17 cellular contexts compared by ENCODE assay signal in genomic region chr18:58612239-58613055, GRCh38. TPM values are rescaled to one million over a fixed set of nuclear protein-coding genes. Genes with fewer than 3 reads are reported as not detected.
DNase-seq lines count a peak whose midpoint lies in the region; ATAC-seq, FAIRE-seq and TF ChIP-seq lines count a peak whose summit lies in the region.
"Had no signal": no experiment of that assay in that cellular context is flagged by ENCODE, and none has a peak within 500 bp of the region (broad histone marks: within the 10 kb centered on the region; RNA-seq: fewer than 3 reads in every experiment).

No MANE protein-coding gene starts in this region.

- H3K4me1 ChIP-seq in ascending aorta: no peaks in the 10 kb centered on the region
- H3K4me1 ChIP-seq: colonic mucosa, pancreas had no signal

- intact Hi-C loops in natural killer cell (cut with micrococcal nuclease): no loop called here
- intact Hi-C loops in sciatic nerve (cut with DNase I): no loop called here
- intact Hi-C loops in ascending aorta (cut with DNase I): no loop called here

- peaks cover 16 to 27% of the 10 kb centered on the region in 2 donors for H3K4me1 Mint-ChIP-seq in natural killer cell
- peaks cover 14 to 16% of the 10 kb centered on the region in 2 donors for H3K4me1 Mint-ChIP-seq in natural killer cell treated with Interleukin-12 subunit alpha and Interleukin-12 subunit beta and Interleukin-15 and Interleukin-18, amount 100 ng/mL, for 72 hours (ENCODE audit: low read depth in 2 of 2)

- no peak overlapping the region for H3K4me3 ChIP-seq in ascending aorta
- H3K4me3 ChIP-seq: colonic mucosa, pancreas, suprapubic skin had no signal

- TF ChIP-seq CTCF in natural killer cell (IDR thresholded peaks at IDR 0.05) (no peak), ascending aorta (IDR thresholded peaks at IDR 0.05) (no peak)

- no peaks in the 10 kb centered on the region for H3K27me3 Mint-ChIP-seq in natural killer cell (ENCODE audit: low read depth in 2 of 2)
- peaks cover 0 to 5% of the 10 kb centered on the region in 2 donors for H3K27me3 Mint-ChIP-seq in natural killer cell treated with Interleukin-12 subunit alpha and Interleukin-12 subunit beta and Interleukin-15 and Interleukin-18, amount 100 ng/mL, for 72 hours
- H3K27me3 Mint-ChIP-seq: memory B cell had no signal

- FAIRE-seq in HTR-8/SVneo (lab: Jason Lieb, UNC): no peak
- FAIRE-seq: pancreas had no signal

- H3K36me3 Mint-ChIP-seq in natural killer cell: no peaks in the 10 kb centered on the region
- no peaks in the 10 kb centered on the region for H3K36me3 Mint-ChIP-seq in natural killer cell treated with Interleukin-12 subunit alpha and Interleukin-12 subunit beta and Interleukin-15 and Interleukin-18, amount 100 ng/mL, for 72 hours
- H3K36me3 Mint-ChIP-seq: memory B cell had no signal

- H3K27ac Mint-ChIP-seq in natural killer cell: peak overlapping the region; percentile 4 to 10
- H3K27ac Mint-ChIP-seq in natural killer cell treated with Interleukin-12 subunit alpha and Interleukin-12 subunit beta and Interleukin-15 and Interleukin-18, amount 100 ng/mL, for 72 hours: no peak overlapping the region
- H3K27ac Mint-ChIP-seq: memory B cell had no signal

- H3K27ac ChIP-seq in ascending aorta: no peak overlapping the region
- H3K27ac ChIP-seq: colonic mucosa, pancreas, suprapubic skin had no signal

- no peaks in the 10 kb centered on the region for H3K9me3 Mint-ChIP-seq in natural killer cell
- H3K9me3 Mint-ChIP-seq in natural killer cell treated with Interleukin-12 subunit alpha and Interleukin-12 subunit beta and Interleukin-15 and Interleukin-18, amount 100 ng/mL, for 72 hours: no peaks in the 10 kb centered on the region
- H3K9me3 Mint-ChIP-seq: HFFc6, memory B cell had no signal

- no peaks in the 10 kb centered on the region for H3K27me3 ChIP-seq in ascending aorta
- H3K27me3 ChIP-seq: colonic mucosa, pancreas, suprapubic skin had no signal

- H3K9me3 ChIP-seq in ascending aorta: no peaks in the 10 kb centered on the region
- H3K9me3 ChIP-seq: colonic mucosa, pancreas, suprapubic skin had no signal

- H3K36me3 ChIP-seq in ascending aorta: no peaks in the 10 kb centered on the region
- H3K36me3 ChIP-seq: colonic mucosa, pancreas, suprapubic skin had no signal

- DNase-seq in natural killer cell (no peak), kidney tubule cell (ENCODE audit: low spot score) (peak; percentile 40), sciatic nerve (ENCODE audit: low spot score) (no peak), NK-92 (lab: John Stamatoyannopoulos, UW; ENCODE audit: unreplicated experiment) (no peak), ascending aorta (ENCODE audit: low spot score in 2 of 2) (no peak), HTR-8/SVneo (ENCODE audit: insufficient read length, low spot score) (no peak)
- no peak for DNase-seq in natural killer cell treated with Interleukin-12 subunit alpha and Interleukin-12 subunit beta and Interleukin-15 and Interleukin-18, amount 100 ng/mL, for 72 hours (ENCODE audit: low spot score)
- DNase-seq: activated CD4-positive, alpha-beta T cell treated with anti-CD3 and anti-CD28 coated beads for 1 hour; activated T-cell treated with anti-CD3 and anti-CD28 coated beads, Interleukin-2, amount 50 U/mL, for 1 hour; colonic mucosa; MV-4-11; pancreas; T-helper 2 cell had no signal

- ATAC-seq in natural killer cell: no peak
- ATAC-seq in natural killer cell treated with Interleukin-12 subunit alpha and Interleukin-12 subunit beta and Interleukin-15 and Interleukin-18, amount 100 ng/mL, for 72 hours: no peak
- ATAC-seq in SK-N-SH treated with all-trans-retinoic acid at 6 μM for 48 hours: peak; percentile 7; the same call in 2 of the 3 replicates
- no peak for ATAC-seq in sciatic nerve

- H3K4me3 Mint-ChIP-seq in natural killer cell: no peak overlapping the region
- no peak overlapping the region for H3K4me3 Mint-ChIP-seq in natural killer cell treated with Interleukin-12 subunit alpha and Interleukin-12 subunit beta and Interleukin-15 and Interleukin-18, amount 100 ng/mL, for 72 hours
- H3K4me3 Mint-ChIP-seq: memory B cell had no signal

TF ChIP-seq in SK-N-SH treated with all-trans-retinoic acid at 6 μM for 48 hours, 23 proteins besides CTCF, POLR2A, EP300 and RAD21:
- no peak for TF ChIP-seq ZC3H10 (CRISPR knock-in tag; IDR thresholded peaks at IDR 0.05)

RNA-seq across cellular contexts. Expression of gene ALPK2, which starts 16.4 kb away (rescaled TPM):
- total RNA-seq in natural killer cell: under 1 TPM in 2 of 3 donors, not detected in 1; 0.09 to 0.75 TPM
- total RNA-seq in natural killer cell treated with Interleukin-12 subunit alpha and Interleukin-12 subunit beta and Interleukin-15 and Interleukin-18, amount 100 ng/mL, for 72 hours: under 1 TPM; 0.17 to 0.78 TPM
- total RNA-seq in sciatic nerve: 0.09 TPM
- total RNA-seq in ascending aorta: not detected

RNA-seq across cellular contexts. Expression of gene MALT1, which starts 58.8 kb away (rescaled TPM):
- total RNA-seq in natural killer cell: 10 to 100 TPM; 49.8 to 55.8 (median 54.5) TPM
- total RNA-seq in natural killer cell treated with Interleukin-12 subunit alpha and Interleukin-12 subunit beta and Interleukin-15 and Interleukin-18, amount 100 ng/mL, for 72 hours: 10 to 100 TPM; 26.2 to 47.7 TPM
- 25.5 TPM for total RNA-seq in sciatic nerve
- 14.5 TPM for total RNA-seq in ascending aorta

Comparison
In these comparisons a context has a peak if more than half of its experiments do, and no peak if none do; other contexts are left out.
1. H3K27ac Mint-ChIP-seq: peak in natural killer cell (2 of 2); none in natural killer cell treated with Interleukin-12 subunit alpha and Interleukin-12 subunit beta and Interleukin-15 and Interleukin-18, amount 100 ng/mL, for 72 hours (0 of 2).